37 cellular contexts compared by ENCODE assay signal in genomic region chr16:25586826-25587225, GRCh38.
"Had no signal": no experiment of that assay in that cellular context is flagged by ENCODE, and none has a peak within 500 bp of the region (broad histone marks: within the 10 kb centered on the region; RNA-seq: fewer than 3 reads in every experiment).

No MANE protein-coding gene starts in this region.

- H3K27me3 Mint-ChIP-seq: activated CD4-positive, alpha-beta memory T cell treated with anti-CD3 and anti-CD28 coated beads, Interleukin-2, amount 10 ng/mL, durations not matched to agents 7 days and 5 days; activated CD4-positive, alpha-beta T cell treated with anti-CD3 and anti-CD28 coated beads, Interleukin-2, amount 10 ng/mL, durations not matched to agents 7 days and 5 days; activated CD8-positive, alpha-beta memory T cell treated with anti-CD3 and anti-CD28 coated beads, Interleukin-2, amount 10 ng/mL, durations not matched to agents 7 days and 5 days had no signal

- H3K27ac Mint-ChIP-seq: activated CD4-positive, alpha-beta memory T cell treated with anti-CD3 and anti-CD28 coated beads, Interleukin-2, amount 10 ng/mL, durations not matched to agents 7 days and 5 days; activated CD4-positive, alpha-beta T cell treated with anti-CD3 and anti-CD28 coated beads for 36 hours; activated CD4-positive, alpha-beta T cell treated with anti-CD3 and anti-CD28 coated beads, Interleukin-2, amount 10 ng/mL, durations not matched to agents 7 days and 5 days; activated CD8-positive, alpha-beta memory T cell treated with anti-CD3 and anti-CD28 coated beads, Interleukin-2, amount 10 ng/mL, durations not matched to agents 7 days and 5 days; activated CD8-positive, alpha-beta T cell treated with anti-CD3 and anti-CD28 coated beads, Interleukin-2, amount 10 ng/mL, durations not matched to agents 7 days and 5 days; activated naive CD4-positive, alpha-beta T cell treated with anti-CD3 and anti-CD28 coated beads for 36 hours; activated naive CD4-positive, alpha-beta T cell treated with anti-CD3 and anti-CD28 coated beads, Interleukin-2, amount 50 U/mL, for 72 hours; activated naive CD8-positive, alpha-beta T cell treated with anti-CD3 and anti-CD28 coated beads for 36 hours; activated T-cell treated with anti-CD3 and anti-CD28 coated beads, Interleukin-2, amount 50 U/mL, for 72 hours; activated T-helper 1 cell treated with anti-CD3 and anti-CD28 coated beads, Interleukin-12 subunit alpha, Interleukin-12 subunit beta, Interleukin-2, Interleukin-4 antibody, amounts not matched to agents 30 ng/mL and 10 ng/mL and 1 ng/mL, durations not matched to agents 14 hours and 24 hours and 36 hours; activated T-helper 17 cell treated with anti-CD3 and anti-CD28 coated beads, Interleukin-2, amount 50 U/mL, for 72 hours; T-helper 1 cell treated with Interleukin-12 subunit alpha and Interleukin-12 subunit beta and Interleukin-4 antibody, amounts not matched to agents 30 μg/mL and 1 μg/mL, for 36 hours; T-helper 2 cell treated with Interferon-gamma antibody and Interleukin-4, amounts not matched to agents 5 μg/mL and 100 μg/mL, for 36 hours; WTC11 had no signal

- H3K4me1 Mint-ChIP-seq: activated CD4-positive, alpha-beta memory T cell treated with anti-CD3 and anti-CD28 coated beads, Interleukin-2, amount 10 ng/mL, durations not matched to agents 7 days and 5 days; activated CD4-positive, alpha-beta T cell treated with anti-CD3 and anti-CD28 coated beads for 36 hours; activated CD4-positive, alpha-beta T cell treated with anti-CD3 and anti-CD28 coated beads, Interleukin-2, amount 10 ng/mL, durations not matched to agents 7 days and 5 days; activated CD8-positive, alpha-beta memory T cell treated with anti-CD3 and anti-CD28 coated beads, Interleukin-2, amount 10 ng/mL, durations not matched to agents 7 days and 5 days; activated naive CD8-positive, alpha-beta T cell treated with anti-CD3 and anti-CD28 coated beads for 36 hours; activated T-helper 17 cell treated with anti-CD3 and anti-CD28 coated beads, Interleukin-2, amount 50 U/mL, for 72 hours had no signal

- H3K9me3 ChIP-seq: adrenal gland, body of pancreas had no signal

- H3K36me3 Mint-ChIP-seq: activated CD8-positive, alpha-beta memory T cell treated with anti-CD3 and anti-CD28 coated beads, Interleukin-2, amount 10 ng/mL, durations not matched to agents 7 days and 5 days; activated naive CD4-positive, alpha-beta T cell treated with anti-CD3 and anti-CD28 coated beads, Interleukin-2, amount 50 U/mL, for 72 hours; activated naive CD8-positive, alpha-beta T cell treated with anti-CD3 and anti-CD28 coated beads for 36 hours had no signal

- H3K27me3 ChIP-seq: adrenal gland, body of pancreas, brain microvascular endothelial cell, breast epithelium had no signal

- ATAC-seq: activated CD4-positive, alpha-beta T cell treated with anti-CD3 and anti-CD28 coated beads for 36 hours; activated CD4-positive, CD25-positive, alpha-beta regulatory T cell treated with anti-CD3 and anti-CD28 coated beads, Interleukin-2, amount 50 U/mL, for 24 hours; activated CD8-positive, alpha-beta memory T cell treated with anti-CD3 and anti-CD28 coated beads, Interleukin-2, amount 10 ng/mL, durations not matched to agents 7 days and 5 days; activated CD8-positive, alpha-beta T cell treated with anti-CD3 and anti-CD28 coated beads, Interleukin-2, amount 10 ng/mL, durations not matched to agents 7 days and 5 days; activated naive CD4-positive, alpha-beta T cell treated with anti-CD3 and anti-CD28 coated beads, Interleukin-2, amount 50 U/mL, for 72 hours; activated T-cell treated with anti-CD3 and anti-CD28 coated beads, Interleukin-2, amount 50 U/mL, for 4 hours; activated T-cell treated with anti-CD3 and anti-CD28 coated beads, Interleukin-2, amount 50 U/mL, for 72 hours; activated T-helper 17 cell treated with anti-CD3 and anti-CD28 coated beads, Interleukin-2, amount 50 U/mL, for 72 hours; body of pancreas; WTC11 had no signal

- H3K27ac ChIP-seq: adrenal gland, body of pancreas, brain microvascular endothelial cell, breast epithelium, VCaP had no signal

- H3K4me3 Mint-ChIP-seq: activated CD4-positive, alpha-beta memory T cell treated with anti-CD3 and anti-CD28 coated beads, Interleukin-2, amount 10 ng/mL, durations not matched to agents 7 days and 5 days; activated CD4-positive, alpha-beta T cell treated with anti-CD3 and anti-CD28 coated beads for 36 hours; activated CD4-positive, alpha-beta T cell treated with anti-CD3 and anti-CD28 coated beads, Interleukin-2, amount 10 ng/mL, durations not matched to agents 7 days and 5 days; activated CD8-positive, alpha-beta memory T cell treated with anti-CD3 and anti-CD28 coated beads, Interleukin-2, amount 10 ng/mL, durations not matched to agents 7 days and 5 days; activated CD8-positive, alpha-beta T cell treated with anti-CD3 and anti-CD28 coated beads, Interleukin-2, amount 10 ng/mL, durations not matched to agents 7 days and 5 days; activated naive CD4-positive, alpha-beta T cell treated with anti-CD3 and anti-CD28 coated beads for 36 hours; activated naive CD8-positive, alpha-beta T cell treated with anti-CD3 and anti-CD28 coated beads for 36 hours; activated T-cell treated with anti-CD3 and anti-CD28 coated beads, Interleukin-2, amount 50 U/mL, for 4 hours; activated T-cell treated with anti-CD3 and anti-CD28 coated beads, Interleukin-2, amount 50 U/mL, for 72 hours; activated T-helper 1 cell treated with anti-CD3 and anti-CD28 coated beads, Interleukin-12 subunit alpha, Interleukin-12 subunit beta, Interleukin-2, Interleukin-4 antibody, amounts not matched to agents 30 ng/mL and 10 ng/mL and 1 ng/mL, durations not matched to agents 14 hours and 24 hours and 36 hours; activated T-helper 17 cell treated with anti-CD3 and anti-CD28 coated beads, Interleukin-2, amount 50 U/mL, for 72 hours; T-helper 1 cell treated with Interleukin-12 subunit alpha and Interleukin-12 subunit beta and Interleukin-4 antibody, amounts not matched to agents 30 μg/mL and 1 μg/mL, for 36 hours; T-helper 2 cell treated with Interferon-gamma antibody and Interleukin-4, amounts not matched to agents 5 μg/mL and 100 μg/mL, for 36 hours; WTC11 had no signal

- H3K4me3 ChIP-seq: adrenal gland, body of pancreas, breast epithelium had no signal

- DNase-seq: activated CD4-positive, alpha-beta memory T cell treated with anti-CD3 and anti-CD28 coated beads, Interleukin-2, amount 10 ng/mL, durations not matched to agents 7 days and 5 days; activated CD4-positive, alpha-beta T cell treated with anti-CD3 and anti-CD28 coated beads for 1 hour; activated CD4-positive, alpha-beta T cell treated with anti-CD3 and anti-CD28 coated beads for 36 hours; activated CD4-positive, alpha-beta T cell treated with anti-CD3 and anti-CD28 coated beads for 48 hours; activated CD4-positive, alpha-beta T cell treated with anti-CD3 and anti-CD28 coated beads, Interleukin-2, amount 10 ng/mL, durations not matched to agents 7 days and 5 days; activated CD4-positive, alpha-beta T cell treated with anti-CD3 and anti-CD28 coated beads, Interleukin-2, amount 50 U/mL, for 48 hours; activated CD4-positive, CD25-positive, alpha-beta regulatory T cell; activated CD8-positive, alpha-beta memory T cell treated with anti-CD3 and anti-CD28 coated beads for 24 hours; activated CD8-positive, alpha-beta memory T cell treated with anti-CD3 and anti-CD28 coated beads, Interleukin-2, amount 10 ng/mL, durations not matched to agents 7 days and 5 days; activated CD8-positive, alpha-beta memory T cell treated with anti-CD3 and anti-CD28 coated beads, Interleukin-2, amount 50 U/mL, for 48 hours; activated CD8-positive, alpha-beta T cell treated with anti-CD3 and anti-CD28 coated beads, Interleukin-2, amount 10 ng/mL, durations not matched to agents 7 days and 5 days; activated effector memory CD4-positive, alpha-beta T cell treated with anti-CD3 and anti-CD28 coated beads, Interleukin-2, amount 50 U/mL, for 16 hours; activated gamma-delta T cell treated with Interleukin-2 at 50 U/mL for 16 hours; activated naive CD4-positive, alpha-beta T cell; activated naive CD4-positive, alpha-beta T cell treated with anti-CD3 and anti-CD28 coated beads for 36 hours; activated naive CD4-positive, alpha-beta T cell treated with anti-CD3 and anti-CD28 coated beads, Interleukin-2, amount 50 U/mL, for 16 hours; activated naive CD8-positive, alpha-beta T cell treated with anti-CD3 and anti-CD28 coated beads for 36 hours; activated T-cell treated with anti-CD3 and anti-CD28 coated beads, Interleukin-2, amount 50 U/mL, for 4 hours; activated T-cell treated with anti-CD3 and anti-CD28 coated beads, Interleukin-2, amount 50 U/mL, for 72 hours; adrenal gland; amniotic stem cell; aorta; body of pancreas; brain microvascular endothelial cell; central memory CD4-positive, alpha-beta T cell; T-helper 1 cell; T-helper 2 cell; T-helper 9 cell had no signal

- H3K36me3 ChIP-seq: adrenal gland, brain microvascular endothelial cell, breast epithelium had no signal

- H3K9me3 Mint-ChIP-seq: activated CD4-positive, alpha-beta memory T cell treated with anti-CD3 and anti-CD28 coated beads, Interleukin-2, amount 10 ng/mL, durations not matched to agents 7 days and 5 days; activated CD4-positive, alpha-beta T cell treated with anti-CD3 and anti-CD28 coated beads, Interleukin-2, amount 10 ng/mL, durations not matched to agents 7 days and 5 days; activated naive CD4-positive, alpha-beta T cell treated with anti-CD3 and anti-CD28 coated beads for 36 hours; activated naive CD4-positive, alpha-beta T cell treated with anti-CD3 and anti-CD28 coated beads, Interleukin-2, amount 50 U/mL, for 72 hours; activated naive CD8-positive, alpha-beta T cell treated with anti-CD3 and anti-CD28 coated beads for 36 hours; activated T-cell treated with anti-CD3 and anti-CD28 coated beads, Interleukin-2, amount 50 U/mL, for 4 hours; activated T-cell treated with anti-CD3 and anti-CD28 coated beads, Interleukin-2, amount 50 U/mL, for 72 hours; activated T-helper 1 cell treated with anti-CD3 and anti-CD28 coated beads, Interleukin-12 subunit alpha, Interleukin-12 subunit beta, Interleukin-2, Interleukin-4 antibody, amounts not matched to agents 30 ng/mL and 10 ng/mL and 1 ng/mL, durations not matched to agents 14 hours and 24 hours and 36 hours; activated T-helper 17 cell treated with anti-CD3 and anti-CD28 coated beads, Interleukin-2, amount 50 U/mL, for 72 hours; T-helper 1 cell treated with Interleukin-12 subunit alpha and Interleukin-12 subunit beta and Interleukin-4 antibody, amounts not matched to agents 30 μg/mL and 1 μg/mL, for 36 hours; T-helper 2 cell treated with Interferon-gamma antibody and Interleukin-4, amounts not matched to agents 5 μg/mL and 100 μg/mL, for 36 hours had no signal
